In the genomic region with DNA sequence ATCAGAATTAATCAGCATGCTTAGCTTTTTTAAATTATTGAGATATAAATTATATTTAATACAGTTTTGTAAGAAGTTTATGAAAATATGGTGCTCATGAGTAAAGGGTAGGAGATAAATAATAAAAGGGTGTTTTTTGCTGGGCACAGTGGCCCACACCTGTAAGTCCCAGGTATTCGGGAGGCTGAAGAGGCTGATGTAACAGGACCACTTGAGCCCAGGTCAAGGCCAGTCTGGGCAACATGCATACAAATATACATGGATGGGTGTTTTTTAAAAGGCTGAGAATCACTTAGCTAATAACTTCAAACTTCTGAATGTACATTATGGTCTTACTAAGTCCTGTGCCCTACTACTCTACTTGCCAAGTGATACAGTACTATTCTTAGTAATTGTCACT, we compare ENCODE assay signal across 26 cellular contexts.
A peak's percentile ranks its signal among the peaks of the same experiment; 100 is the strongest.
DNase-seq lines count a peak whose midpoint lies in the region; ATAC-seq, FAIRE-seq and TF ChIP-seq lines count a peak whose summit lies in the region.
"Had no signal": no experiment of that assay in that cellular context is flagged by ENCODE, and none has a peak within 500 bp of the region (broad histone marks: within the 10 kb centered on the region; RNA-seq: fewer than 3 reads in every experiment).

No MANE protein-coding gene starts in this region.

- ATAC-seq in HepG2 (no peak), right lobe of liver (no peak), left lung (peak; percentile 34), SK-N-SH treated with all-trans-retinoic acid at 6 μM for 48 hours (no peak)
- ATAC-seq: GM12878 had no signal

- H3K9me3 ChIP-seq in HepG2 (ENCODE audit: low read length) (no peaks in the 10 kb centered on the region), right lobe of liver (no peaks in the 10 kb centered on the region), left lung (no peaks in the 10 kb centered on the region)
- H3K9me3 ChIP-seq: BE2C, BLaER1 had no signal

- POLR2A ChIA-PET in HepG2 (lab: Yijun Ruan, JAX) = no interaction called here

- H4K20me1 ChIP-seq in HepG2 (ENCODE audit: insufficient read depth, low read length) = no peaks in the 10 kb centered on the region

- intact Hi-C loops in HepG2 (cut with micrococcal nuclease; ENCODE audit: unreplicated experiment) (loop anchor here (5.0 kb wide), 1 partner anchor 119 kb away; no protein-coding TSS in a partner anchor), right lobe of liver (cut with DNase I) (no loop called here), left lung (cut with DNase I) (no loop called here)

- CTCF ChIA-PET in HepG2 (lab: Yijun Ruan, JAX; ENCODE audit: low intra/inter-chr PET ratio, low total read pairs) = no interaction called here

- no peak overlapping the region for H3K4me2 ChIP-seq in HepG2 (ENCODE audit: low read depth, low read length)
- H3K4me2 ChIP-seq: BLaER1 had no signal

- no peak overlapping the region for H3K9ac ChIP-seq in HepG2 (ENCODE audit: insufficient read depth, low read depth, low read length)
- H3K9ac ChIP-seq: BLaER1 had no signal

- TF ChIP-seq RAD21 in HepG2 (CRISPR knock-in tag; IDR thresholded peaks at IDR 0.05) = no peak

- no peak for FAIRE-seq in HepG2 (lab: Jason Lieb, UNC)
- FAIRE-seq: A204.1, GM12878, GM12892, GM18507, GM19239 had no signal

- in situ Hi-C loops in HepG2 (cut with HindIII; ENCODE audit: extremely low pct_ligation_motif_present, low pct_unique_long_range_greater_than_20kb) = no loop called here

- H2AFZ ChIP-seq in HepG2 (ENCODE audit: low read length) = no peak overlapping the region

- H3K4me1 ChIP-seq in HepG2 (ENCODE audit: insufficient read depth, low read length) (peaks cover 47% of the 10 kb centered on the region), right lobe of liver (peaks cover 0 to 8% (median 0%) of the 10 kb centered on the region in 4 donors), left lung (no peaks in the 10 kb centered on the region)
- H3K4me1 ChIP-seq: BE2C, BLaER1 had no signal

- TF ChIP-seq POLR2A in HepG2 (IDR thresholded peaks at IDR 0.05; ENCODE audit: insufficient read depth in 1 of 2, low read depth in 2 of 2, low read length in 2 of 2) (no peak), right lobe of liver (IDR thresholded peaks at IDR 0.05) (no peak)

- H3K4me3 ChIP-seq in HepG2 (replicated peaks in 1 of 3; ENCODE audit: insufficient read depth in 1 of 3, low read depth in 2 of 3, low read length in 3 of 3) (no peak overlapping the region), right lobe of liver (no peak overlapping the region), left lung (no peak overlapping the region)
- H3K4me3 ChIP-seq: BLaER1, GM12878 had no signal

- 67% methylated on average over 1 of the region's 1 CpG for WGBS in HepG2 (ENCODE audit: low lambda C conversion rate)
- WGBS in right lobe of liver (ENCODE audit: insufficient coverage, low coverage, low lambda C conversion rate, missing lambda C conversion rate) = 33% methylated on average over 1 of the region's 1 CpG

- TF ChIP-seq EP300 in HepG2 (IDR thresholded peaks at IDR 0.05; ENCODE audit: low read depth in 2 of 2, low read length in 2 of 2) (no peak), HepG2 (CRISPR knock-in tag; IDR thresholded peaks at IDR 0.05; ENCODE audit: borderline replicate concordance) (no peak)

- H3K27ac ChIP-seq in HepG2 (ENCODE audit: extremely low read length, insufficient read depth, low read length) = no peak overlapping the region
- no peak overlapping the region for H3K27ac ChIP-seq in right lobe of liver
- H3K27ac ChIP-seq in left lung = no peak overlapping the region
- H3K27ac ChIP-seq: BLaER1 had no signal

- no TSS peak for BruUV-seq in HepG2 (replicated peaks; lab: Mats Ljungman, UMichigan)

- DNase-seq in HepG2 (ENCODE audit: low spot score) = no peak
- DNase-seq in right lobe of liver = no peak
- DNase-seq in left lung = no peak
- no peak for DNase-seq in kidney glomerular epithelial cell (lab: John Stamatoyannopoulos, UW)
- DNase-seq: 8988T; ACHN; BE2C; C1 segment of cervical spinal cord; CD4-positive, alpha-beta memory T cell; CD4-positive, CD25-positive, alpha-beta regulatory T cell; CD8-positive, alpha-beta memory T cell; COR-L47; DMS 273 treated with DMSO at 0.1 percent for 48 hours; DMS153; DMS53; DMS79; DND-41; EL; GDM1 had no signal

- peaks cover 28% of the 10 kb centered on the region for H3K79me2 ChIP-seq in HepG2 (ENCODE audit: insufficient read depth, low read length)

- no peaks in the 10 kb centered on the region for H3K27me3 ChIP-seq in HepG2 (ENCODE audit: control insufficient read depth in 1 of 2, insufficient read depth in 2 of 2, low read length in 2 of 2)
- H3K27me3 ChIP-seq in right lobe of liver = no peaks in the 10 kb centered on the region
- no peaks in the 10 kb centered on the region for H3K27me3 ChIP-seq in left lung
- H3K27me3 ChIP-seq: BE2C, BLaER1 had no signal

- H3K36me3 ChIP-seq in HepG2 (replicated peaks in 1 of 2; ENCODE audit: control insufficient read depth in 1 of 2, insufficient read depth in 2 of 2, low read length in 2 of 2) = peaks cover 4 to 36% of the 10 kb centered on the region in 2 experiments
- H3K36me3 ChIP-seq in right lobe of liver = no peaks in the 10 kb centered on the region
- H3K36me3 ChIP-seq in left lung = peaks cover 0 to 22% of the 10 kb centered on the region in 2 donors

- TF ChIP-seq CTCF in HepG2 (CRISPR knock-in tag; IDR thresholded peaks at IDR 0.05) (no peak), right lobe of liver (IDR thresholded peaks at IDR 0.05) (no peak), left lung (IDR thresholded peaks at IDR 0.05) (no peak)

TF ChIP-seq in HepG2, 621 proteins besides CTCF, POLR2A, EP300 and RAD21 (continues in another document):
- TF ChIP-seq, protein P1, sequence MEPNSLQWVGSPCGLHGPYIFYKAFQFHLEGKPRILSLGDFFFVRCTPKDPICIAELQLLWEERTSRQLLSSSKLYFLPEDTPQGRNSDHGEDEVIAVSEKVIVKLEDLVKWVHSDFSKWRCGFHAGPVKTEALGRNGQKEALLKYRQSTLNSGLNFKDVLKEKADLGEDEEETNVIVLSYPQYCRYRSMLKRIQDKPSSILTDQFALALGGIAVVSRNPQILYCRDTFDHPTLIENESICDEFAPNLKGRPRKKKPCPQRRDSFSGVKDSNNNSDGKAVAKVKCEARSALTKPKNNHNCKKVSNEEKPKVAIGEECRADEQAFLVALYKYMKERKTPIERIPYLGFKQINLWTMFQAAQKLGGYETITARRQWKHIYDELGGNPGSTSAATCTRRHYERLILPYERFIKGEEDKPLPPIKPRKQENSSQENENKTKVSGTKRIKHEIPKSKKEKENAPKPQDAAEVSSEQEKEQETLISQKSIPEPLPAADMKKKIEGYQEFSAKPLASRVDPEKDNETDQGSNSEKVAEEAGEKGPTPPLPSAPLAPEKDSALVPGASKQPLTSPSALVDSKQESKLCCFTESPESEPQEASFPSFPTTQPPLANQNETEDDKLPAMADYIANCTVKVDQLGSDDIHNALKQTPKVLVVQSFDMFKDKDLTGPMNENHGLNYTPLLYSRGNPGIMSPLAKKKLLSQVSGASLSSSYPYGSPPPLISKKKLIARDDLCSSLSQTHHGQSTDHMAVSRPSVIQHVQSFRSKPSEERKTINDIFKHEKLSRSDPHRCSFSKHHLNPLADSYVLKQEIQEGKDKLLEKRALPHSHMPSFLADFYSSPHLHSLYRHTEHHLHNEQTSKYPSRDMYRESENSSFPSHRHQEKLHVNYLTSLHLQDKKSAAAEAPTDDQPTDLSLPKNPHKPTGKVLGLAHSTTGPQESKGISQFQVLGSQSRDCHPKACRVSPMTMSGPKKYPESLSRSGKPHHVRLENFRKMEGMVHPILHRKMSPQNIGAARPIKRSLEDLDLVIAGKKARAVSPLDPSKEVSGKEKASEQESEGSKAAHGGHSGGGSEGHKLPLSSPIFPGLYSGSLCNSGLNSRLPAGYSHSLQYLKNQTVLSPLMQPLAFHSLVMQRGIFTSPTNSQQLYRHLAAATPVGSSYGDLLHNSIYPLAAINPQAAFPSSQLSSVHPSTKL (CRISPR knock-in tag; IDR thresholded peaks at IDR 0.05) = 0 out of 2 replicates have a peak, but pooled peaks have one; percentile 13
- no peak for TF ChIP-seq MED1 (CRISPR knock-in tag; IDR thresholded peaks at IDR 0.05)

TF ChIP-seq in SK-N-SH treated with all-trans-retinoic acid at 6 μM for 48 hours, 23 proteins besides CTCF, POLR2A, EP300 and RAD21 (continues in another document):
- TF ChIP-seq ZNF8 (CRISPR knock-in tag; IDR thresholded peaks at IDR 0.05) (no peak), OSR1 (CRISPR knock-in tag; IDR thresholded peaks at IDR 0.05) (no peak), ZC3H10 (CRISPR knock-in tag; IDR thresholded peaks at IDR 0.05) (no peak), ESRRG (CRISPR knock-in tag; IDR thresholded peaks at IDR 0.05) (no peak), GLIS3 (CRISPR knock-in tag; IDR thresholded peaks at IDR 0.05) (no peak)
- TF ChIP-seq, protein P2, sequence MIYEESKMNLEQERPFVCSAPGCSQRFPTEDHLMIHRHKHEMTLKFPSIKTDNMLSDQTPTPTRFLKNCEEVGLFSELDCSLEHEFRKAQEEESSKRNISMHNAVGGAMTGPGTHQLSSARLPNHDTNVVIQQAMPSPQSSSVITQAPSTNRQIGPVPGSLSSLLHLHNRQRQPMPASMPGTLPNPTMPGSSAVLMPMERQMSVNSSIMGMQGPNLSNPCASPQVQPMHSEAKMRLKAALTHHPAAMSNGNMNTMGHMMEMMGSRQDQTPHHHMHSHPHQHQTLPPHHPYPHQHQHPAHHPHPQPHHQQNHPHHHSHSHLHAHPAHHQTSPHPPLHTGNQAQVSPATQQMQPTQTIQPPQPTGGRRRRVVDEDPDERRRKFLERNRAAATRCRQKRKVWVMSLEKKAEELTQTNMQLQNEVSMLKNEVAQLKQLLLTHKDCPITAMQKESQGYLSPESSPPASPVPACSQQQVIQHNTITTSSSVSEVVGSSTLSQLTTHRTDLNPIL (CRISPR knock-in tag; IDR thresholded peaks at IDR 0.05; ENCODE audit: low read depth) = no peak
